15 cellular contexts compared by ENCODE assay signal in genomic region chr4:146110847-146111485, GRCh38.
DNase-seq lines count a peak whose midpoint lies in the region; ATAC-seq, FAIRE-seq and TF ChIP-seq lines count a peak whose summit lies in the region.
"Had no signal": no experiment of that assay in that cellular context is flagged by ENCODE, and none has a peak within 500 bp of the region (broad histone marks: within the 10 kb centered on the region; RNA-seq: fewer than 3 reads in every experiment).

No MANE protein-coding gene starts in this region.

- H3K9me3 Mint-ChIP-seq in naive thymus-derived CD8-positive, alpha-beta T cell = no peaks in the 10 kb centered on the region
- H3K9me3 Mint-ChIP-seq: activated T-cell treated with anti-CD3 and anti-CD28 coated beads, Interleukin-2, amount 50 U/mL, for 24 hours; T-helper 2 cell treated with Interferon-gamma antibody and Interleukin-4, amounts not matched to agents 5 μg/mL and 100 μg/mL, for 36 hours had no signal

- POLR2A ChIA-PET in naive thymus-derived CD8-positive, alpha-beta T cell (lab: Charles Lee) = no interaction called here

- H3K27me3 Mint-ChIP-seq in naive thymus-derived CD8-positive, alpha-beta T cell = peaks cover 7 to 25% (median 15%) of the 10 kb centered on the region in 5 donors

- TF ChIP-seq POLR2A in GM12891 (IDR thresholded peaks at IDR 0.05; ENCODE audit: low read depth, low read length) = no peak

- FAIRE-seq in GM12891 (lab: Jason Lieb, UNC) = peak; percentile 75
- FAIRE-seq: D721Med, endothelial cell of umbilical vein had no signal

- H3K4me1 Mint-ChIP-seq in naive thymus-derived CD8-positive, alpha-beta T cell = peaks cover 0 to 22% (median under 1%) of the 10 kb centered on the region in 4 donors

- no peaks in the 10 kb centered on the region for H3K36me3 Mint-ChIP-seq in naive thymus-derived CD8-positive, alpha-beta T cell

- no peak overlapping the region for H3K27ac Mint-ChIP-seq in naive thymus-derived CD8-positive, alpha-beta T cell
- H3K27ac Mint-ChIP-seq: activated T-cell treated with anti-CD3 and anti-CD28 coated beads, Interleukin-2, amount 50 U/mL, for 24 hours; T-helper 2 cell treated with Interferon-gamma antibody and Interleukin-4, amounts not matched to agents 5 μg/mL and 100 μg/mL, for 36 hours had no signal

- no peak overlapping the region for H3K4me3 Mint-ChIP-seq in naive thymus-derived CD8-positive, alpha-beta T cell
- H3K4me3 Mint-ChIP-seq: activated T-cell treated with anti-CD3 and anti-CD28 coated beads, Interleukin-2, amount 50 U/mL, for 24 hours; T-helper 2 cell treated with Interferon-gamma antibody and Interleukin-4, amounts not matched to agents 5 μg/mL and 100 μg/mL, for 36 hours had no signal

- DNase-seq in GM12891 (ENCODE audit: insufficient read length, low spot score) = no peak
- peak; percentile 32 for DNase-seq in germinal center (ENCODE audit: low spot score)
- no peak for DNase-seq in cerebellar cortex (ENCODE audit: low spot score)
- DNase-seq in EL = no peak
- DNase-seq in NCI-H2029 treated with DMSO at 0.1 percent for 48 hours (lab: John Stamatoyannopoulos, UW) = no peak
- no peak for DNase-seq in naive thymus-derived CD8-positive, alpha-beta T cell
- DNase-seq: activated CD4-positive, alpha-beta T cell treated with anti-CD3 and anti-CD28 coated beads for 4 hours; activated T-cell treated with anti-CD3 and anti-CD28 coated beads, Interleukin-2, amount 50 U/mL, for 24 hours; GM23248; NCI-H1694 had no signal

- peak; percentile 64 for ATAC-seq in GM21717 (IDR thresholded peaks at IDR 0.05; ENCODE audit: unreplicated experiment)
- peak; percentile 53 for ATAC-seq in HG03469 (IDR thresholded peaks at IDR 0.05; ENCODE audit: unreplicated experiment)
- ATAC-seq in naive thymus-derived CD8-positive, alpha-beta T cell = no peak

TF ChIP-seq in GM12891, 5 proteins besides CTCF, POLR2A, EP300 and RAD21:
- TF ChIP-seq POLR2AphosphoS5 (IDR thresholded peaks at IDR 0.05; ENCODE audit: low read depth, low read length) (no peak), SPI1 (IDR thresholded peaks at IDR 0.05; ENCODE audit: low read depth, low read length) (no peak), TAF1 (IDR thresholded peaks at IDR 0.05; ENCODE audit: low read depth, low read length) (no peak), PAX5 (IDR thresholded peaks at IDR 0.05; ENCODE audit: insufficient read depth, low read length, severe bottlenecking) (no peak), POU2F2 (IDR thresholded peaks at IDR 0.05; ENCODE audit: low read depth, low read length) (no peak)

Comparison
In these comparisons a context has a peak if more than half of its experiments do, and no peak if none do; other contexts are left out.
1. ATAC-seq: peak in GM21717 (single experiment) and HG03469 (single experiment); none in naive thymus-derived CD8-positive, alpha-beta T cell (0 of 2).